In genomic region chr4:6074723-6075122, GRCh38 we compare ENCODE assay signal across 22 cellular contexts. TPM values are rescaled to one million over a fixed set of nuclear protein-coding genes. Genes with fewer than 3 reads are reported as not detected.
DNase-seq lines count a peak whose midpoint lies in the region; ATAC-seq and TF ChIP-seq lines count a peak whose summit lies in the region.
"Had no signal": no experiment of that assay in that cellular context is flagged by ENCODE, and none has a peak within 500 bp of the region (broad histone marks: within the 10 kb centered on the region; RNA-seq: fewer than 3 reads in every experiment).

No MANE protein-coding gene starts in this region.

- H3K4me1 ChIP-seq in GM23338 (ENCODE audit: insufficient read depth) (peaks cover 8% of the 10 kb centered on the region; the same call in 1 of the 2 replicates), psoas muscle (no peaks in the 10 kb centered on the region)
- H3K4me1 ChIP-seq: BE2C had no signal

- in situ Hi-C loops in ACHN (cut with HindIII; ENCODE audit: low pct_ligation_motif_present, low pct_unique_long_range_greater_than_20kb, low sequenced_read_pairs) = no loop called here

- H3K27ac ChIP-seq in GM23338 (ENCODE audit: low read depth) (no peak overlapping the region), psoas muscle (no peak overlapping the region)
- H3K27ac ChIP-seq: BLaER1 treated with 17β-estradiol and CSF1 and Interleukin-3, amounts not matched to agents 10 nM and 100 nM had no signal

- H3F3A ChIP-seq in GM23338 (replicated peaks; ENCODE audit: low read depth) = no peaks in the 10 kb centered on the region

- no peak for TF ChIP-seq CTCF in GM23338 (conservative IDR thresholded peaks at IDR 0.05; ENCODE audit: low read depth in 2 of 2)
- no peak for TF ChIP-seq CTCF in psoas muscle (IDR thresholded peaks at IDR 0.05)

- H3K27me3 Mint-ChIP-seq in GM23338 (ENCODE audit: insufficient read depth, low read depth, poor library complexity) = peaks cover 5% of the 10 kb centered on the region
- H3K27me3 Mint-ChIP-seq: CD4-positive, alpha-beta memory T cell had no signal

- no peak overlapping the region for H3K4me2 ChIP-seq in GM23338
- H3K4me2 ChIP-seq: BLaER1 treated with 17β-estradiol and CSF1 and Interleukin-3, amounts not matched to agents 10 nM and 100 nM had no signal

- no peak overlapping the region for H3K4me3 Mint-ChIP-seq in GM23338
- no peak overlapping the region for H3K4me3 Mint-ChIP-seq in stimulated activated effector memory CD8-positive, alpha-beta T cell treated with anti-CD3 and anti-CD28 coated beads, Interleukin-12 subunit alpha, Interleukin-12 subunit beta, amount 100 ng/mL, for 72 hours
- H3K4me3 Mint-ChIP-seq: CD4-positive, alpha-beta memory T cell had no signal

- peak; percentile 74 for DNase-seq in Ammon's horn (ENCODE audit: low spot score)
- no peak for DNase-seq in GM23338 (ENCODE audit: low spot score)
- peak; percentile 6 for DNase-seq in astrocyte of the hippocampus (ENCODE audit: low read depth, low spot score)
- no peak for DNase-seq in stimulated activated effector memory CD8-positive, alpha-beta T cell treated with anti-CD3 and anti-CD28 coated beads, Interleukin-12 subunit alpha, Interleukin-12 subunit beta, amount 100 ng/mL, for 72 hours (ENCODE audit: low spot score in 2 of 2)
- no peak for DNase-seq in psoas muscle
- DNase-seq in ACHN = no peak
- DNase-seq in RKO (ENCODE audit: low spot score) = no peak
- DNase-seq: BE2C; Calu3; CD4-positive, alpha-beta memory T cell; COR-L47; DMS53; DMS79 treated with DMSO at 0.1 percent for 48 hours; GF-D8; H7 had no signal

- H4K20me1 ChIP-seq in GM23338 (replicated peaks; ENCODE audit: insufficient read depth) = no peaks in the 10 kb centered on the region
- H4K20me1 ChIP-seq: BLaER1 treated with 17β-estradiol and CSF1 and Interleukin-3, amounts not matched to agents 10 nM and 100 nM had no signal

- H3K36me3 ChIP-seq in GM23338 (ENCODE audit: insufficient read depth) = no peaks in the 10 kb centered on the region
- no peaks in the 10 kb centered on the region for H3K36me3 ChIP-seq in psoas muscle (ENCODE audit: insufficient read depth in 1 of 2, low read depth in 1 of 2)
- H3K36me3 ChIP-seq: BE2C had no signal

- no peaks in the 10 kb centered on the region for H3K9me3 ChIP-seq in psoas muscle
- H3K9me3 ChIP-seq: BE2C; BLaER1 treated with 17β-estradiol and CSF1 and Interleukin-3, amounts not matched to agents 10 nM and 100 nM had no signal

- no peak overlapping the region for H3K4me3 ChIP-seq in GM23338
- H3K4me3 ChIP-seq in psoas muscle = no peak overlapping the region
- H3K4me3 ChIP-seq: BLaER1 treated with 17β-estradiol and CSF1 and Interleukin-3, amounts not matched to agents 10 nM and 100 nM had no signal

- WGBS in psoas muscle, 3 donors = 88 to 90% (median 89%) methylated on average over 5 of the region's 5 CpGs

- no peak overlapping the region for H2AFZ ChIP-seq in GM23338

- H3K27me3 ChIP-seq in GM23338 (ENCODE audit: insufficient read depth) (no peaks in the 10 kb centered on the region), psoas muscle (ENCODE audit: insufficient read depth in 3 of 3, low read length in 2 of 3) (peaks cover 0 to 3% (median 0%) of the 10 kb centered on the region in 3 donors)
- H3K27me3 ChIP-seq: BE2C; BLaER1 treated with 17β-estradiol and CSF1 and Interleukin-3, amounts not matched to agents 10 nM and 100 nM had no signal

- no peaks in the 10 kb centered on the region for H3K36me3 Mint-ChIP-seq in GM23338 (ENCODE audit: low read depth)
- H3K36me3 Mint-ChIP-seq in stimulated activated effector memory CD8-positive, alpha-beta T cell treated with anti-CD3 and anti-CD28 coated beads, Interleukin-12 subunit alpha, Interleukin-12 subunit beta, amount 100 ng/mL, for 72 hours = peaks cover 79% of the 10 kb centered on the region

- no peaks in the 10 kb centered on the region for H3K9me2 ChIP-seq in GM23338 (ENCODE audit: insufficient read depth)

- no peaks in the 10 kb centered on the region for H3K79me2 ChIP-seq in GM23338 (replicated peaks; ENCODE audit: insufficient read depth)

- peaks cover 12% of the 10 kb centered on the region for H3K4me1 Mint-ChIP-seq in GM23338
- H3K4me1 Mint-ChIP-seq in stimulated activated effector memory CD8-positive, alpha-beta T cell treated with anti-CD3 and anti-CD28 coated beads, Interleukin-12 subunit alpha, Interleukin-12 subunit beta, amount 100 ng/mL, for 72 hours = no peaks in the 10 kb centered on the region
- H3K4me1 Mint-ChIP-seq: CD4-positive, alpha-beta memory T cell had no signal

- intact Hi-C loops in psoas muscle (cut with DNase I) = no loop called here

- H3K27ac Mint-ChIP-seq in GM23338 = 0 out of 2 replicates have a peak overlapping the region, but pooled peaks have one; percentile 37
- H3K27ac Mint-ChIP-seq in stimulated activated effector memory CD8-positive, alpha-beta T cell treated with anti-CD3 and anti-CD28 coated beads, Interleukin-12 subunit alpha, Interleukin-12 subunit beta, amount 100 ng/mL, for 72 hours = peak overlapping the region; percentile 51
- H3K27ac Mint-ChIP-seq: CD4-positive, alpha-beta memory T cell had no signal

- ATAC-seq in GM23338 = no peak
- no peak for ATAC-seq in stimulated activated effector memory CD8-positive, alpha-beta T cell treated with anti-CD3 and anti-CD28 coated beads, Interleukin-12 subunit alpha, Interleukin-12 subunit beta, amount 100 ng/mL, for 72 hours
- no peak for ATAC-seq in psoas muscle
- ATAC-seq in GM21526 (IDR thresholded peaks at IDR 0.05; ENCODE audit: low FRiP score, unreplicated experiment) = no peak
- ATAC-seq: HCT116 had no signal

- H3K9me3 Mint-ChIP-seq in GM23338 = no peaks in the 10 kb centered on the region
- no peaks in the 10 kb centered on the region for H3K9me3 Mint-ChIP-seq in stimulated activated effector memory CD8-positive, alpha-beta T cell treated with anti-CD3 and anti-CD28 coated beads, Interleukin-12 subunit alpha, Interleukin-12 subunit beta, amount 100 ng/mL, for 72 hours
- H3K9me3 Mint-ChIP-seq: CD4-positive, alpha-beta memory T cell had no signal

TF ChIP-seq in GM23338, 12 proteins besides CTCF, POLR2A, EP300 and RAD21 (continues in another document):
- TF ChIP-seq, protein P1, sequence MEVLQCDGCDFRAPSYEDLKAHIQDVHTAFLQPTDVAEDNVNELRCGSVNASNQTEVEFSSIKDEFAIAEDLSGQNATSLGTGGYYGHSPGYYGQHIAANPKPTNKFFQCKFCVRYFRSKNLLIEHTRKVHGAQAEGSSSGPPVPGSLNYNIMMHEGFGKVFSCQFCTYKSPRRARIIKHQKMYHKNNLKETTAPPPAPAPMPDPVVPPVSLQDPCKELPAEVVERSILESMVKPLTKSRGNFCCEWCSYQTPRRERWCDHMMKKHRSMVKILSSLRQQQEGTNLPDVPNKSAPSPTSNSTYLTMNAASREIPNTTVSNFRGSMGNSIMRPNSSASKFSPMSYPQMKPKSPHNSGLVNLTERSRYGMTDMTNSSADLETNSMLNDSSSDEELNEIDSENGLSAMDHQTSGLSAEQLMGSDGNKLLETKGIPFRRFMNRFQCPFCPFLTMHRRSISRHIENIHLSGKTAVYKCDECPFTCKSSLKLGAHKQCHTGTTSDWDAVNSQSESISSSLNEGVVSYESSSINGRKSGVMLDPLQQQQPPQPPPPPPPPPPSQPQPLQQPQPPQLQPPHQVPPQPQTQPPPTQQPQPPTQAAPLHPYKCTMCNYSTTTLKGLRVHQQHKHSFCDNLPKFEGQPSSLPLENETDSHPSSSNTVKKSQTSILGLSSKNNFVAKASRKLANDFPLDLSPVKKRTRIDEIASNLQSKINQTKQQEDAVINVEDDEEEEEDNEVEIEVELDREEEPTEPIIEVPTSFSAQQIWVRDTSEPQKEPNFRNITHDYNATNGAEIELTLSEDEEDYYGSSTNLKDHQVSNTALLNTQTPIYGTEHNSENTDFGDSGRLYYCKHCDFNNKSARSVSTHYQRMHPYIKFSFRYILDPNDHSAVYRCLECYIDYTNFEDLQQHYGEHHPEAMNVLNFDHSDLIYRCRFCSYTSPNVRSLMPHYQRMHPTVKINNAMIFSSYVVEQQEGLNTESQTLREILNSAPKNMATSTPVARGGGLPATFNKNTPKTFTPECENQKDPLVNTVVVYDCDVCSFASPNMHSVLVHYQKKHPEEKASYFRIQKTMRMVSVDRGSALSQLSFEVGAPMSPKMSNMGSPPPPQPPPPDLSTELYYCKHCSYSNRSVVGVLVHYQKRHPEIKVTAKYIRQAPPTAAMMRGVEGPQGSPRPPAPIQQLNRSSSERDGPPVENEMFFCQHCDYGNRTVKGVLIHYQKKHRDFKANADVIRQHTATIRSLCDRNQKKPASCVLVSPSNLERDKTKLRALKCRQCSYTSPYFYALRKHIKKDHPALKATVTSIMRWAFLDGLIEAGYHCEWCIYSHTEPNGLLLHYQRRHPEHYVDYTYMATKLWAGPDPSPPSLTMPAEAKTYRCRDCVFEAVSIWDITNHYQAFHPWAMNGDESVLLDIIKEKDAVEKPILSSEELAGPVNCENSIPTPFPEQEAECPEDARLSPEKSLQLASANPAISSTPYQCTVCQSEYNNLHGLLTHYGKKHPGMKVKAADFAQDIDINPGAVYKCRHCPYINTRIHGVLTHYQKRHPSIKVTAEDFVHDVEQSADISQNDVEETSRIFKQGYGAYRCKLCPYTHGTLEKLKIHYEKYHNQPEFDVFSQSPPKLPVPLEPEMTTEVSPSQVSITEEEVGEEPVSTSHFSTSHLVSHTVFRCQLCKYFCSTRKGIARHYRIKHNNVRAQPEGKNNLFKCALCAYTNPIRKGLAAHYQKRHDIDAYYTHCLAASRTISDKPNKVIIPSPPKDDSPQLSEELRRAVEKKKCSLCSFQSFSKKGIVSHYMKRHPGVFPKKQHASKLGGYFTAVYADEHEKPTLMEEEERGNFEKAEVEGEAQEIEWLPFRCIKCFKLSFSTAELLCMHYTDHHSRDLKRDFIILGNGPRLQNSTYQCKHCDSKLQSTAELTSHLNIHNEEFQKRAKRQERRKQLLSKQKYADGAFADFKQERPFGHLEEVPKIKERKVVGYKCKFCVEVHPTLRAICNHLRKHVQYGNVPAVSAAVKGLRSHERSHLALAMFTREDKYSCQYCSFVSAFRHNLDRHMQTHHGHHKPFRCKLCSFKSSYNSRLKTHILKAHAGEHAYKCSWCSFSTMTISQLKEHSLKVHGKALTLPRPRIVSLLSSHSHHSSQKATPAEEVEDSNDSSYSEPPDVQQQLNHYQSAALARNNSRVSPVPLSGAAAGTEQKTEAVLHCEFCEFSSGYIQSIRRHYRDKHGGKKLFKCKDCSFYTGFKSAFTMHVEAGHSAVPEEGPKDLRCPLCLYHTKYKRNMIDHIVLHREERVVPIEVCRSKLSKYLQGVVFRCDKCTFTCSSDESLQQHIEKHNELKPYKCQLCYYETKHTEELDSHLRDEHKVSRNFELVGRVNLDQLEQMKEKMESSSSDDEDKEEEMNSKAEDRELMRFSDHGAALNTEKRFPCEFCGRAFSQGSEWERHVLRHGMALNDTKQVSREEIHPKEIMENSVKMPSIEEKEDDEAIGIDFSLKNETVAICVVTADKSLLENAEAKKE (CRISPR knock-in tag; IDR thresholded peaks at IDR 0.05) = no peak

RNA-seq across cellular contexts. Expression of gene C4orf50, which starts 56.5 kb away (rescaled TPM):
- 0.19 and 0.31 TPM in 2 replicates for total RNA-seq in GM23338 (2014; rRNA removed; shearing (Covaris generic))
- polyA plus RNA-seq in GM23338 (2016; fragmentation: Nextera tagmentation; extraction: Ambion mirVana) (0.06 TPM in 1 of 2 replicates, not detected in the other), psoas muscle (not detected)
- total RNA-seq in psoas muscle = not detected
- total RNA-seq: A673, Calu3, Daoy, G401 had no signal
- polyA plus RNA-seq: AG04450 had no signal

Comparison
In these comparisons a context has a peak if more than half of its experiments do, and no peak if none do; other contexts are left out.
1. DNase-seq: peak in Ammon's horn (single experiment) and astrocyte of the hippocampus (single experiment); none in GM23338 (single experiment), stimulated activated effector memory CD8-positive, alpha-beta T cell treated with anti-CD3 and anti-CD28 coated beads, Interleukin-12 subunit alpha, Interleukin-12 subunit beta, amount 100 ng/mL, for 72 hours (0 of 2), psoas muscle (0 of 2), ACHN (single experiment) and RKO (single experiment).